In the genomic region with DNA sequence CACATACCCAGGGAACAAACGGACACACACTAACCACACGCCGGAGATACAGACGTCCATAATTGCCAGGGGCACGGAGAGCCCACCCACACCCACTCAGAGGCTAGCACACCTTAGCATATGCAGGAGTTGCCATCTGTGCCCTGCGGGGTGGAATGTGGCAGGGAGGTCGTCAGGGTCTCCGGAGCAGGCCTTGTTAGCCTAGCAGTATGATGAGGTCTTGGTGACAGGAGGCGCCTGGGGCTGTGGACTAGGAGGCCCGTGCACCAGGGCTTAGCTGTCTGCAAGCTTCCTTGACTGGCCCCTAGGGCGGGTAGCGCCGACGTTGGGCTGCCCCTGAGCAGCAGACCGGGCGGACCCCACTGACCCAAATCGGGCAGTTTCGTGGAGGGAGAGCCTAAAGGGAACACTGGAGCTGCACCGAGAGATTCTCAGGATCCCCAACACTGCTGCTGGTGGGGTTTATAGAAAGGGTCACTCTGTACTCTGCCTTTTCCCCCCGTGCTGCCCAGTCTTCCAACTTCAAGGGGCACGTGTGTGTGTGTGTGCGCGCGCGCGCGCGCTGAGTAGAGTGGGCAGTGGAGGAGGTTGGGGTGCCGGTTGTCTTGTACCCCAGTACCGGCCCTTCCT, we compare ENCODE assay signal across 8 cellular contexts. TPM values are rescaled to one million over a fixed set of nuclear protein-coding genes. Genes with fewer than 3 reads are reported as not detected.
DNase-seq lines count a peak whose midpoint lies in the region; ATAC-seq and TF ChIP-seq lines count a peak whose summit lies in the region.

No MANE protein-coding gene starts in this region.

- peaks cover 2% of the 10 kb centered on the region for H3K79me1 ChIP-seq in neuronal stem cell (ENCODE audit: low read depth, low read length)

- H2AK5ac ChIP-seq in neuronal stem cell (ENCODE audit: low read depth, low read length): no peak overlapping the region

- no peak overlapping the region for H4K91ac ChIP-seq in neuronal stem cell (ENCODE audit: low read depth, low read length, poor library complexity)

- H3K36me3 ChIP-seq in breast epithelium: no peaks in the 10 kb centered on the region
- no peaks in the 10 kb centered on the region for H3K36me3 ChIP-seq in neuronal stem cell (replicated peaks in 1 of 2; ENCODE audit: control insufficient read depth in 2 of 2, insufficient read depth in 2 of 2, low read length in 2 of 2)

- intact Hi-C loops in breast epithelium (cut with DNase I; ENCODE audit: low total_unique reads): loop anchor here (10.0 kb wide), 1 partner anchor 1114 kb away; no protein-coding TSS in a partner anchor

- no CpG with 5 or more reads among the region's 30 CpGs for WGBS in neuronal stem cell (ENCODE audit: extremely low coverage in 2 of 2, insufficient read length in 2 of 2, insufficient replicate concordance in 1 of 2), 2 donors

- no peak for TF ChIP-seq CTCF in breast epithelium (IDR thresholded peaks at IDR 0.05)

- no peak overlapping the region for H3K4me2 ChIP-seq in neuronal stem cell (ENCODE audit: insufficient read depth, low read length, poor library complexity, severe bottlenecking)

- no peak overlapping the region for H2BK12ac ChIP-seq in neuronal stem cell (ENCODE audit: low read length)

- TF ChIP-seq POLR2A in breast epithelium (IDR thresholded peaks at IDR 0.05): no peak

- no peak overlapping the region for H2BK120ac ChIP-seq in neuronal stem cell (ENCODE audit: low read depth, low read length)

- H3K27ac ChIP-seq in breast epithelium: no peak overlapping the region
- no peak overlapping the region for H3K27ac ChIP-seq in neuronal stem cell (replicated peaks; ENCODE audit: low read length)

- DNase-seq in NCI-H2029 (lab: John Stamatoyannopoulos, UW) (peak; percentile 16), NCI-H2029 treated with DMSO at 0.1 percent for 48 hours (lab: John Stamatoyannopoulos, UW) (no peak), NCI-H345 (lab: John Stamatoyannopoulos, UW) (peak; percentile 32), breast epithelium (ENCODE audit: low spot score in 2 of 2) (no peak), neuronal stem cell (ENCODE audit: low spot score) (no peak), HT-29 (ENCODE audit: low spot score) (no peak), T1000 (lab: John Stamatoyannopoulos, UW) (no peak)

- peak overlapping the region; percentile 84 for H3K18ac ChIP-seq in neuronal stem cell (ENCODE audit: low read length)

- ATAC-seq in HG02852 (IDR thresholded peaks at IDR 0.05; ENCODE audit: unreplicated experiment): no peak

- H2BK5ac ChIP-seq in neuronal stem cell (ENCODE audit: low read length): no peak overlapping the region

- H3K23ac ChIP-seq in neuronal stem cell (ENCODE audit: low read depth, low read length, poor library complexity): peak overlapping the region; percentile 40

- no peak overlapping the region for H3K14ac ChIP-seq in neuronal stem cell (ENCODE audit: low read length)

- H3K27me3 ChIP-seq in breast epithelium (peaks cover 3 to 36% of the 10 kb centered on the region in 2 donors), neuronal stem cell (ENCODE audit: control insufficient read depth in 3 of 3, insufficient read depth in 3 of 3, low read depth in 1 of 3, low read length in 3 of 3) (peaks cover 22 to 75% (median 42%) of the 10 kb centered on the region in 3 experiments)

- no peak overlapping the region for H2AFZ ChIP-seq in neuronal stem cell (ENCODE audit: low read length)

- no peak overlapping the region for H4K8ac ChIP-seq in neuronal stem cell (ENCODE audit: low read depth, low read length)

- H3K4ac ChIP-seq in neuronal stem cell (ENCODE audit: low read length): no peak overlapping the region

- peak overlapping the region; percentile 34 for H3K9ac ChIP-seq in neuronal stem cell (ENCODE audit: low read depth, low read length, poor library complexity)

- peak overlapping the region; percentile 40 to 75 (median 55) for H3K4me3 ChIP-seq in breast epithelium
- H3K4me3 ChIP-seq in neuronal stem cell (ENCODE audit: low read length in 2 of 2): peak overlapping the region; percentile 58 to 70

- H3K4me1 ChIP-seq in breast epithelium (peaks cover 19 to 22% of the 10 kb centered on the region in 2 donors), neuronal stem cell (ENCODE audit: control insufficient read depth in 2 of 2, insufficient read depth in 1 of 2, low read depth in 1 of 2, low read length in 2 of 2) (peaks cover 39 to 46% of the 10 kb centered on the region in 2 donors)

- H3K9me3 ChIP-seq in breast epithelium (no peaks in the 10 kb centered on the region), neuronal stem cell (replicated peaks in 1 of 2; ENCODE audit: control insufficient read depth in 2 of 2, insufficient read depth in 1 of 2, low read depth in 1 of 2, low read length in 2 of 2) (no peaks in the 10 kb centered on the region)

- peak overlapping the region; percentile 27 for H2BK15ac ChIP-seq in neuronal stem cell (ENCODE audit: low read length)

RNA-seq across cellular contexts. Expression of gene STAC3, which starts 9.9 kb away (rescaled TPM):
- total RNA-seq in breast epithelium: 1 to 10 TPM in 2 of 3 donors, under 1 TPM in 1; 0.98 to 3.2 (median 1.6) TPM
- polyA plus RNA-seq in neuronal stem cell (2013, experiment 1 of 2): 0.79 TPM
- 0.93 TPM for polyA plus RNA-seq in neuronal stem cell (2013, experiment 2 of 2)
- 0.41 and 1.1 TPM in 2 replicates for total RNA-seq in HT-29 (2014; rRNA removed; shearing (Covaris generic))

RNA-seq across cellular contexts. Expression of gene SHMT2, which starts 11.5 kb away (rescaled TPM):
- total RNA-seq in breast epithelium: 10 to 100 TPM; 37.9 to 63.3 (median 46.7) TPM
- polyA plus RNA-seq in neuronal stem cell (2013, experiment 1 of 2): 117 TPM
- 112 TPM for polyA plus RNA-seq in neuronal stem cell (2013, experiment 2 of 2)
- 295 and 298 TPM in 2 replicates for total RNA-seq in HT-29 (2014; rRNA removed; shearing (Covaris generic))

RNA-seq across cellular contexts. Expression of gene NXPH4, which starts 24.4 kb away (rescaled TPM):
- under 1 TPM in 1 of 3 donors, not detected in 2; 0.33 TPM for total RNA-seq in breast epithelium
- 0.26 TPM for polyA plus RNA-seq in neuronal stem cell (2013, experiment 1 of 2)
- polyA plus RNA-seq in neuronal stem cell (2013, experiment 2 of 2): 0.29 TPM
- total RNA-seq in HT-29 (2014; rRNA removed; shearing (Covaris generic)): 0.97 and 2.8 TPM in 2 replicates

Comparison
In these comparisons a context has a peak if more than half of its experiments do, and no peak if none do; other contexts are left out.
1. DNase-seq: peak in NCI-H2029 (single experiment) and NCI-H345 (single experiment); none in NCI-H2029 treated with DMSO at 0.1 percent for 48 hours (single experiment), breast epithelium (0 of 2), neuronal stem cell (single experiment), HT-29 (single experiment) and T1000 (single experiment).